In the genomic region with DNA sequence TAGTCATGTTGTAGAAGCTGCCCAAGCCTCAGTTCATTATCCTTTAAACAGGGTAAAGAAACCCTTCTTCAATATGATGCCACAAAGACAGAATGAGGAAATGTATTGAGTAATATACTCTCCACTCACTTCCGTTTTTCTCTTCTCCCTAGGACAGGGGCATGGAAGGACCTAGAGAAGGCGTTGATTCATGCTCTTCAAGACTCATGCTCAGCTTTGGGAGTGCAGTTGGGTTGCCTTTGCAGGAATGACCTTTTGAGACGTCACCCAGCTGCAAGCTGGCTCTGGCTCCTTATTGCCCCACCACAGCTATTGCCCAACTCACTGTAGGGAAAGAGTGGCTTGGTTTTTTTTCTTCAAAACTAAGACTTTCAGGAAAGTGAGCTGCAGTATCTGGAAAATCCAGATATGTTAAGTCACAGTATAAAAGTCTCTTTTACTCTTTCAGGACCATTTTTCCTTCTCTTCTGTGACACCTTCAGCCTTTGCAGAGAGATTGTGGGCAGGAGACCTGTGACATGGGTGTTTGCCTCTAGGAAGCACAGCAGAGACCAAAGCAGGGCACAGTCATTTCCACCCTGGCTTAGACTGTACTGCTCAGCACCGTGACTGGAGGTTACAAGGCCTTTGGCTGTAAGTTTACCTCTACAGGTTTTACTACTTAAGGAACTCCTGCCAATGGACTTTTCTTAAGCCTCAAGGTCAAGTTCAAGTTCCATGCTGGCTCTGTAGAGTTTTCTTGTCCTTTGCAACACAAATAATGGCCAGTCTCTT, we compare ENCODE assay signal across 8 cellular contexts.
A peak's percentile ranks its signal among the peaks of the same experiment; 100 is the strongest.
DNase-seq lines count a peak whose midpoint lies in the region; ATAC-seq lines count a peak whose summit lies in the region.

No MANE protein-coding gene starts in this region.

- no peaks in the 10 kb centered on the region for H3K36me3 Mint-ChIP-seq in effector memory CD8-positive, alpha-beta T cell (ENCODE audit: insufficient read depth)
- H3K36me3 Mint-ChIP-seq in stimulated activated memory B cell treated with anti-CD40 and anti-IgM and Interleukin-4, amounts not matched to agents 10 μg/mL and 1 μg/mL and 100 μg/mL, for 72 hours = no peaks in the 10 kb centered on the region

- DNase-seq in EH (ENCODE audit: low read depth) (peak; percentile 30), NCI-H1048 (lab: John Stamatoyannopoulos, UW) (no peak), NCI-H524 treated with DMSO at 0.1 percent for 48 hours (lab: John Stamatoyannopoulos, UW) (no peak)
- no peak for DNase-seq in effector memory CD8-positive, alpha-beta T cell
- DNase-seq in stimulated activated CD4-positive, alpha-beta T cell treated with anti-CD3 and anti-CD28 coated beads, Interleukin-4, amount 100 ng/mL, for 4 hours = no peak

- peak overlapping the region; percentile 9 to 61 for H3K27ac Mint-ChIP-seq in effector memory CD8-positive, alpha-beta T cell
- no peak overlapping the region for H3K27ac Mint-ChIP-seq in stimulated activated memory B cell treated with anti-CD40 and anti-IgM and Interleukin-4, amounts not matched to agents 10 μg/mL and 1 μg/mL and 100 μg/mL, for 72 hours

- peaks cover 0 to 3% of the 10 kb centered on the region in 2 donors for H3K9me3 Mint-ChIP-seq in effector memory CD8-positive, alpha-beta T cell
- H3K9me3 Mint-ChIP-seq in stimulated activated memory B cell treated with anti-CD40 and anti-IgM and Interleukin-4, amounts not matched to agents 10 μg/mL and 1 μg/mL and 100 μg/mL, for 72 hours = no peaks in the 10 kb centered on the region

- no peaks in the 10 kb centered on the region for H3K27me3 Mint-ChIP-seq in effector memory CD8-positive, alpha-beta T cell
- peaks cover 5% of the 10 kb centered on the region for H3K27me3 Mint-ChIP-seq in stimulated activated memory B cell treated with anti-CD40 and anti-IgM and Interleukin-4, amounts not matched to agents 10 μg/mL and 1 μg/mL and 100 μg/mL, for 72 hours

- H3K4me1 Mint-ChIP-seq in effector memory CD8-positive, alpha-beta T cell (ENCODE audit: low read depth in 2 of 2) = peaks cover 36 to 58% of the 10 kb centered on the region in 2 donors
- no peaks in the 10 kb centered on the region for H3K4me1 Mint-ChIP-seq in stimulated activated memory B cell treated with anti-CD40 and anti-IgM and Interleukin-4, amounts not matched to agents 10 μg/mL and 1 μg/mL and 100 μg/mL, for 72 hours

- ATAC-seq in GM19467 (IDR thresholded peaks at IDR 0.05; ENCODE audit: unreplicated experiment) = peak; percentile 69
- peak; percentile 59 for ATAC-seq in HG03565 (IDR thresholded peaks at IDR 0.05; ENCODE audit: unreplicated experiment)
- ATAC-seq in effector memory CD8-positive, alpha-beta T cell (replicated peaks) = peak; percentile 78
- peak; percentile 77 for ATAC-seq in stimulated activated memory B cell treated with anti-CD40 and anti-IgM and Interleukin-4, amounts not matched to agents 10 μg/mL and 1 μg/mL and 100 μg/mL, for 72 hours

- H3K4me3 Mint-ChIP-seq in effector memory CD8-positive, alpha-beta T cell = peak overlapping the region in 1 of 2 donors; percentile 35
- H3K4me3 Mint-ChIP-seq in stimulated activated memory B cell treated with anti-CD40 and anti-IgM and Interleukin-4, amounts not matched to agents 10 μg/mL and 1 μg/mL and 100 μg/mL, for 72 hours = no peak overlapping the region
